ENCODE assay signal across 21 cellular contexts in genomic region chr2:117349687-117350086, GRCh38.
A peak's percentile ranks its signal among the peaks of the same experiment; 100 is the strongest.
DNase-seq lines count a peak whose midpoint lies in the region; ATAC-seq lines count a peak whose summit lies in the region.
"Had no signal": no experiment of that assay in that cellular context is flagged by ENCODE, and none has a peak within 500 bp of the region (broad histone marks: within the 10 kb centered on the region; RNA-seq: fewer than 3 reads in every experiment).

No MANE protein-coding gene starts in this region.

- H4K20me1 ChIP-seq in Karpas-422 (ENCODE audit: insufficient read depth, low read depth, low read length): no peaks in the 10 kb centered on the region
- H4K20me1 ChIP-seq: BLaER1 treated with 17β-estradiol and CSF1 and Interleukin-3, amounts not matched to agents 10 nM and 100 nM had no signal

- H2BK120ac ChIP-seq in trophoblast cell (ENCODE audit: insufficient read depth, low read length, poor library complexity): no peak overlapping the region

- no peaks in the 10 kb centered on the region for H3K9me3 ChIP-seq in Karpas-422 (ENCODE audit: low read length)
- no peaks in the 10 kb centered on the region for H3K9me3 ChIP-seq in trophoblast cell (ENCODE audit: insufficient read depth, low read depth, low read length)
- H3K9me3 ChIP-seq: A549; BE2C; BLaER1 treated with 17β-estradiol and CSF1 and Interleukin-3, amounts not matched to agents 10 nM and 100 nM; HAP-1 had no signal

- H3K4ac ChIP-seq in trophoblast cell (ENCODE audit: low read depth, low read length): no peak overlapping the region

- H3K27me3 ChIP-seq in Karpas-422 (ENCODE audit: low read length): no peaks in the 10 kb centered on the region
- no peaks in the 10 kb centered on the region for H3K27me3 ChIP-seq in trophoblast cell (ENCODE audit: insufficient read depth, low read length)
- H3K27me3 ChIP-seq: BE2C; BLaER1 treated with 17β-estradiol and CSF1 and Interleukin-3, amounts not matched to agents 10 nM and 100 nM had no signal

- H3K79me2 ChIP-seq in Karpas-422 (ENCODE audit: low read length): no peaks in the 10 kb centered on the region
- no peaks in the 10 kb centered on the region for H3K79me2 ChIP-seq in trophoblast cell (ENCODE audit: control insufficient read depth, insufficient read depth, low read length, poor library complexity)

- H3K18ac ChIP-seq in trophoblast cell (ENCODE audit: low read length): no peak overlapping the region

- no peak overlapping the region for H4K91ac ChIP-seq in trophoblast cell (ENCODE audit: low read depth, low read length)

- ATAC-seq in GM19328 (IDR thresholded peaks at IDR 0.05; ENCODE audit: unreplicated experiment): no peak
- ATAC-seq: A549 had no signal

- H3K27ac ChIP-seq in Karpas-422 (ENCODE audit: low read length) (no peak overlapping the region), trophoblast cell (ENCODE audit: low read depth, low read length) (no peak overlapping the region)
- H3K27ac ChIP-seq: A549; BLaER1 treated with 17β-estradiol and CSF1 and Interleukin-3, amounts not matched to agents 10 nM and 100 nM had no signal

- no peak overlapping the region for H2AK5ac ChIP-seq in trophoblast cell (ENCODE audit: low read length)

- H2AFZ ChIP-seq in Karpas-422 (ENCODE audit: low read length) (no peak overlapping the region), trophoblast cell (ENCODE audit: insufficient read depth, low read length, poor library complexity) (no peak overlapping the region)

- no peaks in the 10 kb centered on the region for H3K9me2 ChIP-seq in Karpas-422 (replicated peaks; ENCODE audit: insufficient read depth, low read length)

- H3K4me1 ChIP-seq in Karpas-422 (ENCODE audit: low read length) (peaks cover 7% of the 10 kb centered on the region), trophoblast cell (ENCODE audit: control insufficient read depth in 1 of 2, insufficient read depth in 2 of 2, low read length in 2 of 2) (no peaks in the 10 kb centered on the region)
- H3K4me1 ChIP-seq: A549; BE2C; BLaER1 treated with 17β-estradiol and CSF1 and Interleukin-3, amounts not matched to agents 10 nM and 100 nM; HAP-1 had no signal

- H3K9ac ChIP-seq in Karpas-422 (ENCODE audit: low read length): no peak overlapping the region
- no peak overlapping the region for H3K9ac ChIP-seq in trophoblast cell (ENCODE audit: low read length)
- H3K9ac ChIP-seq: BLaER1 treated with 17β-estradiol and CSF1 and Interleukin-3, amounts not matched to agents 10 nM and 100 nM had no signal

- no peaks in the 10 kb centered on the region for H3K79me1 ChIP-seq in trophoblast cell (ENCODE audit: low read length)

- no peak overlapping the region for H3K23ac ChIP-seq in trophoblast cell (ENCODE audit: low read length)

- H3K36me3 ChIP-seq in Karpas-422 (ENCODE audit: insufficient read depth, low read length): no peaks in the 10 kb centered on the region
- no peaks in the 10 kb centered on the region for H3K36me3 ChIP-seq in trophoblast cell (ENCODE audit: control insufficient read depth in 1 of 2, insufficient read depth in 2 of 2, low read length in 2 of 2)
- H3K36me3 ChIP-seq: BE2C; BLaER1 treated with 17β-estradiol and CSF1 and Interleukin-3, amounts not matched to agents 10 nM and 100 nM; HAP-1 had no signal

- H4K12ac ChIP-seq in trophoblast cell (ENCODE audit: low read depth, low read length): no peak overlapping the region

- peak overlapping the region; percentile 10 for H2BK12ac ChIP-seq in trophoblast cell (ENCODE audit: low read length)

- DNase-seq in Karpas-422 (no peak), NCI-H526 (lab: John Stamatoyannopoulos, UW) (peak; percentile 33 to 63), trophoblast cell (peak; percentile 4 to 5), amygdala (lab: John Stamatoyannopoulos, UW) (no peak), RPMI8226 (no peak)
- DNase-seq: 8988T; ACHN; AML-193; BE2C; Calu3; CD4-positive, alpha-beta memory T cell; COR-L47; DMS53; DMS79 treated with DMSO at 0.1 percent for 48 hours; GF-D8; GOT3; HFFc6 had no signal

- no peak overlapping the region for H2BK5ac ChIP-seq in trophoblast cell (ENCODE audit: low read depth, low read length, poor library complexity)

- H4K8ac ChIP-seq in trophoblast cell (ENCODE audit: low read depth, low read length): no peak overlapping the region

- WGBS in trophoblast cell (ENCODE audit: extremely low coverage, insufficient coverage, insufficient read length): no CpG with 5 or more reads among the region's 4 CpGs

- H3K14ac ChIP-seq in trophoblast cell (ENCODE audit: low read length): no peak overlapping the region

- H3K4me2 ChIP-seq in Karpas-422 (ENCODE audit: low read depth, low read length, poor library complexity, severe bottlenecking) (peak overlapping the region; percentile 9), trophoblast cell (ENCODE audit: low read length) (no peak overlapping the region)
- H3K4me2 ChIP-seq: A549; BLaER1 treated with 17β-estradiol and CSF1 and Interleukin-3, amounts not matched to agents 10 nM and 100 nM had no signal

- H3K4me3 ChIP-seq in Karpas-422 (ENCODE audit: low read length) (no peak overlapping the region), trophoblast cell (ENCODE audit: low read depth, low read length) (no peak overlapping the region)
- H3K4me3 ChIP-seq: A549; BLaER1 treated with 17β-estradiol and CSF1 and Interleukin-3, amounts not matched to agents 10 nM and 100 nM; HAP-1 had no signal

Comparison
In these comparisons a context has a peak if more than half of its experiments do, and no peak if none do; other contexts are left out.
1. DNase-seq: peak in NCI-H526 (2 of 2) and trophoblast cell (2 of 2); none in Karpas-422 (single experiment), amygdala (0 of 56) and RPMI8226 (single experiment).